In genomic region chr1:181504294-181505115, GRCh38 we compare ENCODE assay signal across 9 cellular contexts. TPM values are rescaled to one million over a fixed set of nuclear protein-coding genes. Genes with fewer than 3 reads are reported as not detected.
A peak's percentile ranks its signal among the peaks of the same experiment; 100 is the strongest.
DNase-seq lines count a peak whose midpoint lies in the region; ATAC-seq and TF ChIP-seq lines count a peak whose summit lies in the region.
"Had no signal": no experiment of that assay in that cellular context is flagged by ENCODE, and none has a peak within 500 bp of the region (broad histone marks: within the 10 kb centered on the region; RNA-seq: fewer than 3 reads in every experiment).

No MANE protein-coding gene starts in this region.

- H3K4me3 ChIP-seq in heart left ventricle (no peak overlapping the region), HL-60 (replicated peaks; ENCODE audit: insufficient read depth, low read length) (no peak overlapping the region), PC-9 (no peak overlapping the region), body of pancreas (no peak overlapping the region)

- no peak for ATAC-seq in heart left ventricle
- no peak for ATAC-seq in Right ventricle myocardium inferior
- ATAC-seq in GM21619 (IDR thresholded peaks at IDR 0.05; ENCODE audit: unreplicated experiment): peak; percentile 48
- ATAC-seq in body of pancreas: no peak

- no peaks in the 10 kb centered on the region for H3K9me3 ChIP-seq in heart left ventricle
- no peaks in the 10 kb centered on the region for H3K9me3 ChIP-seq in PC-9 (ENCODE audit: insufficient read depth, low read depth)
- no peaks in the 10 kb centered on the region for H3K9me3 ChIP-seq in body of pancreas

- WGBS in heart left ventricle, 4 donors: 67 to 71% (median 68%) methylated on average over 7 of the region's 7 CpGs
- 47 to 65% methylated on average over 6 to 7 of the region's 7 CpGs for WGBS in body of pancreas, 2 donors

- H3K4me3 Mint-ChIP-seq in activated naive CD4-positive, alpha-beta T cell treated with anti-CD3 and anti-CD28 coated beads for 36 hours: no peak overlapping the region
- H3K4me3 Mint-ChIP-seq: brain had no signal

- peaks cover 3% of the 10 kb centered on the region for H3K4me1 Mint-ChIP-seq in activated naive CD4-positive, alpha-beta T cell treated with anti-CD3 and anti-CD28 coated beads for 36 hours (ENCODE audit: low read depth)

- no peaks in the 10 kb centered on the region for H3F3A ChIP-seq in PC-9 (ENCODE audit: insufficient read depth, low read depth)

- CTCF ChIA-PET in PC-9 (lab: Charles Lee): no interaction called here
- CTCF ChIA-PET in activated naive CD4-positive, alpha-beta T cell treated with anti-CD3 and anti-CD28 coated beads for 36 hours (lab: Charles Lee): interaction anchor here (0.7 kb wide), 1 partner anchor 613 kb away, joined by 3 read pairs; no protein-coding TSS in a partner anchor

- H3K27me3 Mint-ChIP-seq in activated naive CD4-positive, alpha-beta T cell treated with anti-CD3 and anti-CD28 coated beads for 36 hours (ENCODE audit: low read depth): peaks cover 9% of the 10 kb centered on the region

- POLR2A ChIA-PET in PC-9 (lab: Charles Lee; ENCODE audit: unreplicated experiment): no interaction called here

- H3K9me2 ChIP-seq in PC-9 (ENCODE audit: insufficient read depth): no peaks in the 10 kb centered on the region

- TF ChIP-seq CTCF in heart left ventricle (IDR thresholded peaks at IDR 0.05) (peak in 8 of 12 donors; percentile 10 to 35 (median 20)), HL-60 (IDR thresholded peaks at IDR 0.05; ENCODE audit: insufficient read depth, low read length) (no peak), PC-9 (conservative IDR thresholded peaks at IDR 0.05) (peak; percentile 29; the same call in 1 of the 2 replicates), body of pancreas (IDR thresholded peaks at IDR 0.05) (peak in 1 of 7 experiments; percentile 7)

- no peak for TF ChIP-seq POLR2A in heart left ventricle (IDR thresholded peaks at IDR 0.05)
- TF ChIP-seq POLR2A in body of pancreas (IDR thresholded peaks at IDR 0.05): no peak

- no TSS peak for BruUV-seq in PC-9 (replicated peaks; lab: Mats Ljungman, UMichigan)

- no peaks in the 10 kb centered on the region for H3K36me3 ChIP-seq in heart left ventricle
- H3K36me3 ChIP-seq in PC-9 (ENCODE audit: low read depth): no peaks in the 10 kb centered on the region
- H3K36me3 ChIP-seq in body of pancreas (replicated peaks in 1 of 2; ENCODE audit: insufficient read depth in 1 of 2, low read depth in 2 of 2): no peaks in the 10 kb centered on the region

- no peaks in the 10 kb centered on the region for H4K20me1 ChIP-seq in PC-9 (ENCODE audit: insufficient read depth)

- H3K27me3 ChIP-seq in heart left ventricle (peaks cover 0 to 27% (median 0%) of the 10 kb centered on the region in 9 donors), HL-60 (ENCODE audit: insufficient read depth, poor library complexity, severe bottlenecking) (no peaks in the 10 kb centered on the region), PC-9 (ENCODE audit: insufficient read depth, low read depth) (peaks cover 13% of the 10 kb centered on the region), body of pancreas (no peaks in the 10 kb centered on the region)

- no peak overlapping the region for H3K4me2 ChIP-seq in PC-9

- intact Hi-C loops in heart left ventricle (cut with DNase I): no loop called here
- intact Hi-C loops in Right ventricle myocardium inferior (cut with DNase I): no loop called here
- intact Hi-C loops in PC-9 (cut with micrococcal nuclease; ENCODE audit: unreplicated experiment): no loop called here
- intact Hi-C loops in activated naive CD4-positive, alpha-beta T cell treated with anti-CD3 and anti-CD28 coated beads for 36 hours (cut with micrococcal nuclease): no loop called here
- intact Hi-C loops in body of pancreas (cut with DNase I): no loop called here

- H3K36me3 Mint-ChIP-seq in activated naive CD4-positive, alpha-beta T cell treated with anti-CD3 and anti-CD28 coated beads for 36 hours (ENCODE audit: low read depth): no peaks in the 10 kb centered on the region
- H3K36me3 Mint-ChIP-seq: brain had no signal

- no peaks in the 10 kb centered on the region for H3K79me2 ChIP-seq in PC-9 (ENCODE audit: low read depth)

- H2AFZ ChIP-seq in PC-9: no peak overlapping the region

- H3K27ac ChIP-seq in heart left ventricle (peak overlapping the region in 1 of 12 donors; percentile 30), HL-60 (replicated peaks) (peak overlapping the region; percentile 88), PC-9 (no peak overlapping the region), body of pancreas (no peak overlapping the region)

- DNase-seq in heart left ventricle (no peak), Right ventricle myocardium inferior (ENCODE audit: missing footprints) (no peak), HL-60 (ENCODE audit: low read depth in 1 of 2, low spot score in 1 of 2) (peak; percentile 30 to 82), PC-9 (no peak), iPS DF 19.7 (ENCODE audit: low read depth, low spot score) (peak; percentile 48), body of pancreas (no peak)
- DNase-seq in activated naive CD4-positive, alpha-beta T cell treated with anti-CD3 and anti-CD28 coated beads for 36 hours: no peak

- H3K4me1 ChIP-seq in heart left ventricle (peaks cover 0 to 25% (median 0%) of the 10 kb centered on the region in 12 donors), PC-9 (replicated peaks; ENCODE audit: insufficient read depth) (no peaks in the 10 kb centered on the region), body of pancreas (no peaks in the 10 kb centered on the region)

- H3K27ac Mint-ChIP-seq in activated naive CD4-positive, alpha-beta T cell treated with anti-CD3 and anti-CD28 coated beads for 36 hours: no peak overlapping the region

- no peaks in the 10 kb centered on the region for H3K9me3 Mint-ChIP-seq in activated naive CD4-positive, alpha-beta T cell treated with anti-CD3 and anti-CD28 coated beads for 36 hours
- H3K9me3 Mint-ChIP-seq: brain had no signal

RNA-seq across cellular contexts. Expression of gene CACNA1E, which starts 21.2 kb away (rescaled TPM):
- total RNA-seq in heart left ventricle (1 to 10 TPM in 1 of 9 donors, under 1 TPM in 8; 0.02 to 1.9 (median 0.13) TPM), Right ventricle myocardium inferior (3.7 TPM), PC-9 (2021) (0.05 TPM in 1 of 2 replicates, not detected in the other), body of pancreas (1 to 10 TPM in 1 of 2 donors, not detected in 1; 1.0 TPM)
- polyA plus RNA-seq in heart left ventricle: under 1 TPM; 0.03 to 0.08 TPM
- total RNA-seq in activated naive CD4-positive, alpha-beta T cell treated with anti-CD3 and anti-CD28 coated beads for 36 hours: not detected

Comparison
In these comparisons a context has a peak if more than half of its experiments do, and no peak if none do; other contexts are left out.
1. DNase-seq: peak in HL-60 (2 of 2) and iPS DF 19.7 (single experiment); none in heart left ventricle (0 of 5), Right ventricle myocardium inferior (single experiment), PC-9 (0 of 2), activated naive CD4-positive, alpha-beta T cell treated with anti-CD3 and anti-CD28 coated beads for 36 hours (single experiment) and body of pancreas (0 of 4).